21 cellular contexts compared by ENCODE assay signal in genomic region chr11:77071077-77071476, GRCh38. TPM values are rescaled to one million over a fixed set of nuclear protein-coding genes. Genes with fewer than 3 reads are reported as not detected.
DNase-seq lines count a peak whose midpoint lies in the region; ATAC-seq and TF ChIP-seq lines count a peak whose summit lies in the region.
"Had no signal": no experiment of that assay in that cellular context is flagged by ENCODE, and none has a peak within 500 bp of the region (broad histone marks: within the 10 kb centered on the region; RNA-seq: fewer than 3 reads in every experiment).

No MANE protein-coding gene starts in this region.

- H3K27ac ChIP-seq in BLaER1 treated with 17β-estradiol and CSF1 and Interleukin-3, amounts not matched to agents 10 nM and 100 nM, result peak overlapping the region in 2 of 11 experiments; percentile 66 to 71; a peak in 3 of 22 replicates
- H3K27ac ChIP-seq in adrenal gland (peak overlapping the region in 2 of 5 donors; percentile 93 to 98), mucosa of rectum (ENCODE audit: low read depth in 2 of 2, low read length in 2 of 2) (peak overlapping the region; percentile 96 to 99), stomach smooth muscle (ENCODE audit: low read length) (peak overlapping the region; percentile 92)

- no peaks in the 10 kb centered on the region for H3K9me3 ChIP-seq in BLaER1 treated with 17β-estradiol and CSF1 and Interleukin-3, amounts not matched to agents 10 nM and 100 nM (replicated peaks in 1 of 11)
- H3K9me3 ChIP-seq in adrenal gland (replicated peaks in 1 of 3) (no peaks in the 10 kb centered on the region), mucosa of rectum (ENCODE audit: control insufficient read depth in 2 of 2, low read length in 2 of 2) (no peaks in the 10 kb centered on the region), stomach smooth muscle (ENCODE audit: control insufficient read depth in 2 of 2, low read length in 2 of 2) (no peaks in the 10 kb centered on the region)

- H3K4me1 ChIP-seq in BLaER1 treated with 17β-estradiol and CSF1 and Interleukin-3, amounts not matched to agents 10 nM and 100 nM, result peaks cover 60 to 81% (median 74%) of the 10 kb centered on the region in 10 experiments
- H3K4me1 ChIP-seq in adrenal gland (replicated peaks in 1 of 2) (peaks cover 29 to 51% of the 10 kb centered on the region in 2 donors), mucosa of rectum (ENCODE audit: control insufficient read depth in 2 of 2, insufficient read depth in 2 of 2, low read length in 2 of 2) (peaks cover 78 to 88% of the 10 kb centered on the region in 2 donors), stomach smooth muscle (ENCODE audit: control insufficient read depth, insufficient read depth, low read length) (peaks cover 64% of the 10 kb centered on the region)

- no peaks in the 10 kb centered on the region for H3K36me3 ChIP-seq in BLaER1 treated with 17β-estradiol and CSF1 and Interleukin-3, amounts not matched to agents 10 nM and 100 nM
- H3K36me3 ChIP-seq in adrenal gland (replicated peaks in 1 of 2) (no peaks in the 10 kb centered on the region), mucosa of rectum (ENCODE audit: control insufficient read depth in 2 of 2, insufficient read depth in 2 of 2, low read length in 2 of 2) (peaks cover 5 to 6% of the 10 kb centered on the region in 2 donors), stomach smooth muscle (ENCODE audit: control insufficient read depth in 2 of 2, insufficient read depth in 2 of 2, low read length in 2 of 2) (no peaks in the 10 kb centered on the region)

- intact Hi-C loops in adrenal gland (cut with DNase I), result no loop called here

- peaks cover 0 to 4% (median 2%) of the 10 kb centered on the region in 11 experiments; a peak in 7 of 22 replicates for H3K27me3 ChIP-seq in BLaER1 treated with 17β-estradiol and CSF1 and Interleukin-3, amounts not matched to agents 10 nM and 100 nM
- H3K27me3 ChIP-seq in adrenal gland (no peaks in the 10 kb centered on the region), mucosa of rectum (ENCODE audit: control insufficient read depth in 2 of 2, insufficient read depth in 2 of 2, low read length in 2 of 2) (no peaks in the 10 kb centered on the region), stomach smooth muscle (ENCODE audit: control insufficient read depth in 1 of 2, insufficient read depth in 2 of 2, low read length in 2 of 2) (no peaks in the 10 kb centered on the region)

- H4K20me1 ChIP-seq in BLaER1 treated with 17β-estradiol and CSF1 and Interleukin-3, amounts not matched to agents 10 nM and 100 nM, result peaks cover 0 to 21% (median 12%) of the 10 kb centered on the region in 11 experiments; a peak in 7 of 22 replicates

- 77 to 100% (median 86%) methylated on average over 2 to 7 of the region's 7 CpGs for WGBS in adrenal gland, 4 donors

- DNase-seq in adrenal gland, result peak in 4 of 7 donors; percentile 8 to 41 (median 12)
- no peak for DNase-seq in NOMO-1 (lab: John Stamatoyannopoulos, UW; ENCODE audit: unreplicated experiment in 2 of 2)
- DNase-seq in Kasumi-1 (lab: John Stamatoyannopoulos, UW), result no peak
- no peak for DNase-seq in NCI-H345 (lab: John Stamatoyannopoulos, UW)
- DNase-seq: AML-193, Calu3, GM23248, MV-4-11, NCI-H1436, NCI-H2081, NCI-H526 treated with DMSO at 0.1 percent for 48 hours, OCI-M1, RPMI8226 had no signal

- no peak for ATAC-seq in HG03432 (IDR thresholded peaks at IDR 0.05; ENCODE audit: unreplicated experiment)
- ATAC-seq: HCT116 had no signal

- peak overlapping the region in 7 of 11 experiments; percentile 67 to 95 (median 90); a peak in 12 of 22 replicates for H3K4me2 ChIP-seq in BLaER1 treated with 17β-estradiol and CSF1 and Interleukin-3, amounts not matched to agents 10 nM and 100 nM

- TF ChIP-seq POLR2A in adrenal gland (IDR thresholded peaks at IDR 0.05), result no peak

- no peak overlapping the region for H3K4me3 ChIP-seq in BLaER1 treated with 17β-estradiol and CSF1 and Interleukin-3, amounts not matched to agents 10 nM and 100 nM
- H3K4me3 ChIP-seq in adrenal gland, result no peak overlapping the region
- no peak overlapping the region for H3K4me3 ChIP-seq in mucosa of rectum (ENCODE audit: low read length in 2 of 2)
- no peak overlapping the region for H3K4me3 ChIP-seq in stomach smooth muscle (ENCODE audit: low read length in 2 of 2)
- H3K4me3 ChIP-seq: GM23248 had no signal

- no peak for TF ChIP-seq CTCF in adrenal gland (IDR thresholded peaks at IDR 0.05)

- no peak overlapping the region for H3K9ac ChIP-seq in BLaER1 treated with 17β-estradiol and CSF1 and Interleukin-3, amounts not matched to agents 10 nM and 100 nM
- H3K9ac ChIP-seq in mucosa of rectum (ENCODE audit: low read depth in 1 of 2, low read length in 2 of 2) (peak overlapping the region in 1 of 2 donors; percentile 84), stomach smooth muscle (ENCODE audit: low read length in 2 of 2) (no peak overlapping the region)

RNA-seq across cellular contexts. Expression of gene CAPN5, which starts 4.3 kb away (rescaled TPM):
- total RNA-seq in adrenal gland, result 10 to 100 TPM in 7 of 8 donors, 1 to 10 TPM in 1; 8.5 to 29.6 (median 21.3) TPM
- 10 to 100 TPM in 2 of 3 donors, 1 to 10 TPM in 1; 7.7 to 27.8 (median 12.3) TPM for polyA plus RNA-seq in adrenal gland

RNA-seq across cellular contexts. Expression of gene OMP, which starts 31.6 kb away (rescaled TPM):
- under 1 TPM in 2 of 8 donors, not detected in 6; 0.50 to 0.92 TPM for total RNA-seq in adrenal gland
- 1 to 10 TPM in 1 of 3 donors, not detected in 2; 1.6 TPM for polyA plus RNA-seq in adrenal gland
- total RNA-seq: A673; CD4-positive, alpha-beta T cell; GM23248 had no signal
- polyA plus RNA-seq: GM23248, IgD-negative memory B cell had no signal

RNA-seq across cellular contexts. Expression of gene B3GNT6, which starts 36.9 kb away (rescaled TPM):
- not detected for total RNA-seq in adrenal gland
- polyA plus RNA-seq in adrenal gland, result not detected
- total RNA-seq: A673; CD4-positive, alpha-beta T cell; GM23248 had no signal
- polyA plus RNA-seq: GM23248, IgD-negative memory B cell had no signal

RNA-seq across cellular contexts. Expression of gene MYO7A, which starts 57.0 kb away (rescaled TPM):
- 100 to 1,000 TPM in 4 of 8 donors, 10 to 100 TPM in 4; 66.1 to 175 (median 102) TPM for total RNA-seq in adrenal gland
- 100 to 1,000 TPM in 1 of 3 donors, 10 to 100 TPM in 2; 46.8 to 150 (median 67.2) TPM for polyA plus RNA-seq in adrenal gland
- total RNA-seq: A673, GM23248 had no signal
- polyA plus RNA-seq: GM23248, IgD-negative memory B cell had no signal

Comparison
In these comparisons a context has a peak if more than half of its experiments do, and no peak if none do; other contexts are left out.
1. DNase-seq: peak in adrenal gland (4 of 7); none in NOMO-1 (0 of 2), Kasumi-1 (0 of 2) and NCI-H345 (single experiment).